ENCODE assay signal across 8 cellular contexts in genomic region chr5:177645462-177645861, GRCh38. TPM values are rescaled to one million over a fixed set of nuclear protein-coding genes. Genes with fewer than 3 reads are reported as not detected.
DNase-seq lines count a peak whose midpoint lies in the region; ATAC-seq, FAIRE-seq and TF ChIP-seq lines count a peak whose summit lies in the region.
"Not testable (repeated sequence)": the region's sequence is repeated elsewhere in the genome, so short reads cannot be mapped to it uniquely, and the experiment has no call there.

No MANE protein-coding gene starts in this region.

- H3K4me2 ChIP-seq in endothelial cell of umbilical vein (ENCODE audit: insufficient read depth, low read length), result not testable (repeated sequence)

- not testable (repeated sequence) for H3K4me1 Mint-ChIP-seq in activated T-cell treated with anti-CD3 and anti-CD28 coated beads, Interleukin-2, amount 50 U/mL, for 4 hours (ENCODE audit: low read depth); activated naive CD8-positive, alpha-beta T cell treated with anti-CD3 and anti-CD28 coated beads for 36 hours; stimulated activated effector memory CD8-positive, alpha-beta T cell treated with anti-CD3 and anti-CD28 coated beads, Interleukin-12 subunit alpha, Interleukin-12 subunit beta, amount 100 ng/mL, for 72 hours; stimulated activated naive CD8-positive, alpha-beta T cell treated with anti-CD3 and anti-CD28 coated beads, Interleukin-15, amount 100 ng/mL, for 72 hours
- peaks cover 10% of the 10 kb centered on the region for H3K4me1 Mint-ChIP-seq in activated naive CD4-positive, alpha-beta T cell treated with anti-CD3 and anti-CD28 coated beads for 36 hours (ENCODE audit: low read depth)

- POLR2A ChIA-PET in endothelial cell of umbilical vein (lab: Charles Lee), result not testable (repeated sequence)

- not testable (repeated sequence) for H3K36me3 ChIP-seq in endothelial cell of umbilical vein (ENCODE audit: control insufficient read depth in 2 of 2, extremely low read depth in 1 of 2, insufficient read depth in 2 of 2, low read length in 2 of 2)

- DNase-seq in GM18507 (ENCODE audit: extremely low spot score, insufficient read length, low read depth); activated T-cell treated with anti-CD3 and anti-CD28 coated beads, Interleukin-2, amount 50 U/mL, for 4 hours; activated naive CD4-positive, alpha-beta T cell treated with anti-CD3 and anti-CD28 coated beads for 36 hours; activated naive CD8-positive, alpha-beta T cell treated with anti-CD3 and anti-CD28 coated beads for 36 hours; endothelial cell of umbilical vein (ENCODE audit: low read depth, low spot score); stimulated activated effector memory CD8-positive, alpha-beta T cell treated with anti-CD3 and anti-CD28 coated beads, Interleukin-12 subunit alpha, Interleukin-12 subunit beta, amount 100 ng/mL, for 72 hours (ENCODE audit: low spot score in 2 of 2); stimulated activated naive CD8-positive, alpha-beta T cell treated with anti-CD3 and anti-CD28 coated beads, Interleukin-15, amount 100 ng/mL, for 72 hours: not testable (repeated sequence)

- not testable (repeated sequence) for BruUV-seq in endothelial cell of umbilical vein (replicated peaks; lab: Mats Ljungman, UMichigan)

- H4K20me1 ChIP-seq in endothelial cell of umbilical vein (replicated peaks; ENCODE audit: control insufficient read depth, extremely low read depth, insufficient read depth, low read length), result not testable (repeated sequence)

- not testable (repeated sequence) for H3K27me3 ChIP-seq in endothelial cell of umbilical vein (ENCODE audit: control insufficient read depth in 2 of 2, insufficient read depth in 2 of 2, low read length in 2 of 2)

- not testable (repeated sequence) for TF ChIP-seq CTCF in endothelial cell of umbilical vein (IDR thresholded peaks at IDR 0.05; ENCODE audit: extremely low read depth in 1 of 2, insufficient read depth in 1 of 2, low read depth in 1 of 2, low read length in 2 of 2)

- H3K79me2 ChIP-seq in endothelial cell of umbilical vein (ENCODE audit: control insufficient read depth, insufficient read depth, low read length), result not testable (repeated sequence)

- H3K9me3 Mint-ChIP-seq in activated T-cell treated with anti-CD3 and anti-CD28 coated beads, Interleukin-2, amount 50 U/mL, for 4 hours; activated naive CD8-positive, alpha-beta T cell treated with anti-CD3 and anti-CD28 coated beads for 36 hours; stimulated activated effector memory CD8-positive, alpha-beta T cell treated with anti-CD3 and anti-CD28 coated beads, Interleukin-12 subunit alpha, Interleukin-12 subunit beta, amount 100 ng/mL, for 72 hours: not testable (repeated sequence)
- peaks cover 18% of the 10 kb centered on the region for H3K9me3 Mint-ChIP-seq in activated naive CD4-positive, alpha-beta T cell treated with anti-CD3 and anti-CD28 coated beads for 36 hours
- H3K9me3 Mint-ChIP-seq in stimulated activated naive CD8-positive, alpha-beta T cell treated with anti-CD3 and anti-CD28 coated beads, Interleukin-15, amount 100 ng/mL, for 72 hours, result peaks cover 0 to 16% of the 10 kb centered on the region in 2 donors

- H3K4me1 ChIP-seq in endothelial cell of umbilical vein (ENCODE audit: control insufficient read depth, extremely low read depth, insufficient read depth, low read length), result not testable (repeated sequence)

- H3K27me3 Mint-ChIP-seq in activated T-cell treated with anti-CD3 and anti-CD28 coated beads, Interleukin-2, amount 50 U/mL, for 4 hours (ENCODE audit: low read depth); activated naive CD4-positive, alpha-beta T cell treated with anti-CD3 and anti-CD28 coated beads for 36 hours (ENCODE audit: low read depth); activated naive CD8-positive, alpha-beta T cell treated with anti-CD3 and anti-CD28 coated beads for 36 hours; stimulated activated naive CD8-positive, alpha-beta T cell treated with anti-CD3 and anti-CD28 coated beads, Interleukin-15, amount 100 ng/mL, for 72 hours: not testable (repeated sequence)

- peak; percentile 15 for FAIRE-seq in GM18507 (lab: Jason Lieb, UNC)
- FAIRE-seq in endothelial cell of umbilical vein (lab: Jason Lieb, UNC), result peak; percentile 59

- CTCF ChIA-PET in activated naive CD4-positive, alpha-beta T cell treated with anti-CD3 and anti-CD28 coated beads for 36 hours (lab: Charles Lee); endothelial cell of umbilical vein (lab: Charles Lee): not testable (repeated sequence)

- H3K27ac ChIP-seq in endothelial cell of umbilical vein (ENCODE audit: insufficient read depth, low read depth, low read length), result not testable (repeated sequence)

- H3K4me3 ChIP-seq in endothelial cell of umbilical vein (replicated peaks in 1 of 3; ENCODE audit: insufficient read depth in 1 of 3, low read depth in 1 of 3, low read length in 3 of 3), result not testable (repeated sequence)

- H3K27ac Mint-ChIP-seq in activated naive CD4-positive, alpha-beta T cell treated with anti-CD3 and anti-CD28 coated beads for 36 hours, result peak overlapping the region; percentile 68
- peak overlapping the region; percentile 71 for H3K27ac Mint-ChIP-seq in activated naive CD8-positive, alpha-beta T cell treated with anti-CD3 and anti-CD28 coated beads for 36 hours
- not testable (repeated sequence) for H3K27ac Mint-ChIP-seq in stimulated activated effector memory CD8-positive, alpha-beta T cell treated with anti-CD3 and anti-CD28 coated beads, Interleukin-12 subunit alpha, Interleukin-12 subunit beta, amount 100 ng/mL, for 72 hours; stimulated activated naive CD8-positive, alpha-beta T cell treated with anti-CD3 and anti-CD28 coated beads, Interleukin-15, amount 100 ng/mL, for 72 hours

- H3K36me3 Mint-ChIP-seq in activated T-cell treated with anti-CD3 and anti-CD28 coated beads, Interleukin-2, amount 50 U/mL, for 4 hours (ENCODE audit: insufficient read depth); stimulated activated effector memory CD8-positive, alpha-beta T cell treated with anti-CD3 and anti-CD28 coated beads, Interleukin-12 subunit alpha, Interleukin-12 subunit beta, amount 100 ng/mL, for 72 hours: not testable (repeated sequence)
- H3K36me3 Mint-ChIP-seq in activated naive CD4-positive, alpha-beta T cell treated with anti-CD3 and anti-CD28 coated beads for 36 hours (ENCODE audit: low read depth), result peaks cover 31% of the 10 kb centered on the region
- H3K36me3 Mint-ChIP-seq in activated naive CD8-positive, alpha-beta T cell treated with anti-CD3 and anti-CD28 coated beads for 36 hours, result peaks cover 36% of the 10 kb centered on the region

- not testable (repeated sequence) for H2AFZ ChIP-seq in endothelial cell of umbilical vein (ENCODE audit: low read depth, low read length)

- intact Hi-C loops in activated naive CD4-positive, alpha-beta T cell treated with anti-CD3 and anti-CD28 coated beads for 36 hours (cut with micrococcal nuclease); endothelial cell of umbilical vein (cut with micrococcal nuclease): not testable (repeated sequence)

- H3K9ac ChIP-seq in endothelial cell of umbilical vein (replicated peaks; ENCODE audit: extremely low read depth, insufficient read depth, low read length), result not testable (repeated sequence)

- H3K4me3 Mint-ChIP-seq in activated T-cell treated with anti-CD3 and anti-CD28 coated beads, Interleukin-2, amount 50 U/mL, for 4 hours; activated naive CD4-positive, alpha-beta T cell treated with anti-CD3 and anti-CD28 coated beads for 36 hours; activated naive CD8-positive, alpha-beta T cell treated with anti-CD3 and anti-CD28 coated beads for 36 hours; stimulated activated effector memory CD8-positive, alpha-beta T cell treated with anti-CD3 and anti-CD28 coated beads, Interleukin-12 subunit alpha, Interleukin-12 subunit beta, amount 100 ng/mL, for 72 hours: not testable (repeated sequence)
- H3K4me3 Mint-ChIP-seq in stimulated activated naive CD8-positive, alpha-beta T cell treated with anti-CD3 and anti-CD28 coated beads, Interleukin-15, amount 100 ng/mL, for 72 hours, result peak overlapping the region in 1 of 2 donors; percentile 17

- not testable (repeated sequence) for TF ChIP-seq POLR2A in endothelial cell of umbilical vein (IDR thresholded peaks at IDR 0.05; ENCODE audit: low read depth, low read length)

- not testable (repeated sequence) for H3K9me3 ChIP-seq in endothelial cell of umbilical vein (replicated peaks; ENCODE audit: control insufficient read depth, insufficient read depth, low read length)

- H3K9me1 ChIP-seq in endothelial cell of umbilical vein (replicated peaks; ENCODE audit: control insufficient read depth, extremely low read depth, insufficient read depth, low read length), result not testable (repeated sequence)

- peak; percentile 91 to 97 for ATAC-seq in activated CD4-positive, CD25-positive, alpha-beta regulatory T cell treated with anti-CD3 and anti-CD28 coated beads, Interleukin-2, amount 50 U/mL, for 24 hours
- ATAC-seq in activated T-cell treated with anti-CD3 and anti-CD28 coated beads, Interleukin-2, amount 50 U/mL, for 4 hours, result peak; percentile 92 to 94
- ATAC-seq in stimulated activated effector memory CD8-positive, alpha-beta T cell treated with anti-CD3 and anti-CD28 coated beads, Interleukin-12 subunit alpha, Interleukin-12 subunit beta, amount 100 ng/mL, for 72 hours, result peak; percentile 86
- ATAC-seq in stimulated activated naive CD8-positive, alpha-beta T cell treated with anti-CD3 and anti-CD28 coated beads, Interleukin-15, amount 100 ng/mL, for 72 hours, result peak; percentile 99

- dilution Hi-C loops in endothelial cell of umbilical vein (cut with MboI; ENCODE audit: extremely low pct_ligation_motif_present, low sequenced_read_pairs), result not testable (repeated sequence)

RNA-seq across cellular contexts. Expression of gene B4GALT7, which starts 45.5 kb away (rescaled TPM):
- 10 to 100 TPM; 35.5 to 40.5 (median 37.0) TPM for total RNA-seq in activated T-cell treated with anti-CD3 and anti-CD28 coated beads, Interleukin-2, amount 50 U/mL, for 4 hours
- 10 to 100 TPM in 1 of 2 experiments, 1 to 10 TPM in 1; 9.9 to 13.6 TPM for total RNA-seq in activated naive CD4-positive, alpha-beta T cell treated with anti-CD3 and anti-CD28 coated beads for 36 hours
- 10 to 100 TPM; 20.0 to 21.0 TPM for total RNA-seq in activated naive CD8-positive, alpha-beta T cell treated with anti-CD3 and anti-CD28 coated beads for 36 hours
- 35.1 and 35.3 TPM in 2 replicates for total RNA-seq in endothelial cell of umbilical vein
- polyA plus RNA-seq in endothelial cell of umbilical vein, result 78.9 and 101 TPM in 2 replicates
- 39.3 and 52.0 TPM in 2 replicates for polyA plus RNA-seq in endothelial cell of umbilical vein (2011; cell fraction: cytosol; rRNA removed)
- polyA plus RNA-seq in endothelial cell of umbilical vein (2011; cell fraction: nucleus; rRNA removed), result 46.0 and 50.9 TPM in 2 replicates
- 29.6 and 31.4 TPM in 2 replicates for polyA plus RNA-seq in endothelial cell of umbilical vein (2012)
- polyA minus RNA-seq in endothelial cell of umbilical vein, result 21.0 and 26.6 TPM in 2 replicates
- 8.6 TPM for polyA minus RNA-seq in endothelial cell of umbilical vein (2011; cell fraction: cytosol; rRNA and poly(A)+ RNA removed)
- 14.4 and 22.8 TPM in 2 replicates for polyA minus RNA-seq in endothelial cell of umbilical vein (2011; cell fraction: nucleus; rRNA and poly(A)+ RNA removed)

RNA-seq across cellular contexts. Expression of gene TMED9, which starts 53.5 kb away (rescaled TPM):
- total RNA-seq in activated T-cell treated with anti-CD3 and anti-CD28 coated beads, Interleukin-2, amount 50 U/mL, for 4 hours, result 100 to 1,000 TPM; 178 to 208 (median 199) TPM
- 100 to 1,000 TPM; 110 TPM for total RNA-seq in activated naive CD4-positive, alpha-beta T cell treated with anti-CD3 and anti-CD28 coated beads for 36 hours
- 100 to 1,000 TPM; 102 to 103 TPM for total RNA-seq in activated naive CD8-positive, alpha-beta T cell treated with anti-CD3 and anti-CD28 coated beads for 36 hours
- 286 and 291 TPM in 2 replicates for total RNA-seq in endothelial cell of umbilical vein
- polyA plus RNA-seq in endothelial cell of umbilical vein, result 314 and 331 TPM in 2 replicates
- polyA plus RNA-seq in endothelial cell of umbilical vein (2011; cell fraction: cytosol; rRNA removed), result 413 and 420 TPM in 2 replicates
- polyA plus RNA-seq in endothelial cell of umbilical vein (2011; cell fraction: nucleus; rRNA removed), result 160 and 161 TPM in 2 replicates
- 279 and 302 TPM in 2 replicates for polyA plus RNA-seq in endothelial cell of umbilical vein (2012)
- 266 and 285 TPM in 2 replicates for polyA minus RNA-seq in endothelial cell of umbilical vein
- 47.3 TPM for polyA minus RNA-seq in endothelial cell of umbilical vein (2011; cell fraction: cytosol; rRNA and poly(A)+ RNA removed)
- polyA minus RNA-seq in endothelial cell of umbilical vein (2011; cell fraction: nucleus; rRNA and poly(A)+ RNA removed), result 59.5 and 68.2 TPM in 2 replicates
